In the genomic region with DNA sequence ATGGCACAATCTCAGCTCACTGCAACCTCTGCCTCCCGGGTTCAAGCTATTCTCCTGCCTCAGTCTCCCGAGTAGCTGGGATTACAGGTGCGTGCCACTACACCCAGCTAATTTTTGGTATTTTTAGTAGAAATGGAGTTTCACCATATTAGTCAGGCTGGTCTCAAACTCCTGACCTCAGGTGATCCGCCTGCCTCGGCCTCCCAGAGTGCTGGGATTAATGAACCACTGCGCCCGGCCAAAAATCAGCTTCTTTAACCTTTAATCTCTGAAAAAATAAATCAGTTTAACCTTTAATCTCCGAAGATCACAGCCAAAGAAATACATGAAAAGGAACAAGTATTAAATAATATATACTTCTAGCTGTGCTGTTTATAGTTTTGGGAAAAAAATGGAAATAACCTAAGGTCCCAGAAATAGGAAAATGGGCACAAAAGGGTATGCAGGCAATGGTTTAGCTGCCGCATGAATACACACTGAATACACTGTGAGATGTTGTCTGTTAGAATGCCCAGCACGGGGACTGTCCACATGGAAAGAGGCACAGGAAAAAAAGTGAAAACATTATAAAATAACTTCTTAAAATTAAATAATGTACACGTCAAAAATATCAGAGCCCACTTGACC, we compare ENCODE assay signal across 11 cellular contexts. TPM values are rescaled to one million over a fixed set of nuclear protein-coding genes. Genes with fewer than 3 reads are reported as not detected.
DNase-seq lines count a peak whose midpoint lies in the region; ATAC-seq and TF ChIP-seq lines count a peak whose summit lies in the region.
"Had no signal": no experiment of that assay in that cellular context is flagged by ENCODE, and none has a peak within 500 bp of the region (broad histone marks: within the 10 kb centered on the region; RNA-seq: fewer than 3 reads in every experiment).

No MANE protein-coding gene starts in this region.

- no peaks in the 10 kb centered on the region for H3K9me3 ChIP-seq in CD4-positive, alpha-beta T cell (ENCODE audit: control insufficient read depth, low read length)
- H3K9me3 ChIP-seq: testis had no signal

- H3K4me3 Mint-ChIP-seq in CD4-positive, alpha-beta T cell, result peak overlapping the region; percentile 93
- H3K4me3 Mint-ChIP-seq in IgD-negative memory B cell (peak overlapping the region; percentile 50 to 92 (median 64)), brain (peak overlapping the region; percentile 90 to 96 (median 92)), nephron (peak overlapping the region; percentile 87 to 92 (median 87))

- H3K27me3 ChIP-seq in CD4-positive, alpha-beta T cell (ENCODE audit: control insufficient read depth, insufficient read depth, low read length), result no peaks in the 10 kb centered on the region
- H3K27me3 ChIP-seq: testis had no signal

- no peak for DNase-seq in CD4-positive, alpha-beta T cell
- DNase-seq in SK-N-DZ (ENCODE audit: low spot score) (no peak), NCI-H2227 (lab: John Stamatoyannopoulos, UW; ENCODE audit: unreplicated experiment) (no peak), iPS-NIHi7 (ENCODE audit: extremely low spot score) (no peak)
- DNase-seq: NCI-H2081 treated with DMSO at 0.1 percent for 48 hours; stimulated activated CD4-positive, alpha-beta T cell treated with anti-CD3 and anti-CD28 coated beads, Interleukin-2, amount 100 ng/mL, for 24 hours; testis had no signal

- intact Hi-C loops in CD4-positive, alpha-beta T cell (cut with DNase I, micrococcal nuclease), result loop anchor here in 1 of 2 experiments (1.0 to 2.0 kb wide), 2 partner anchors 22 to 52 kb away; no protein-coding TSS in a partner anchor

- no peak overlapping the region for H3K27ac ChIP-seq in CD4-positive, alpha-beta T cell (ENCODE audit: low read depth, low read length)

- CTCF ChIA-PET in CD4-positive, alpha-beta T cell (lab: Charles Lee), result interaction anchor here (0.7 to 2.6 kb wide), 17 partner anchors 10 to 143 kb away, joined by 3 to 29 read pairs (median 4); a partner anchor contains a TSS

- H3K9me3 Mint-ChIP-seq in CD4-positive, alpha-beta T cell, result no peaks in the 10 kb centered on the region
- no peaks in the 10 kb centered on the region for H3K9me3 Mint-ChIP-seq in IgD-negative memory B cell
- H3K9me3 Mint-ChIP-seq in brain, result no peaks in the 10 kb centered on the region
- H3K9me3 Mint-ChIP-seq in nephron, result no peaks in the 10 kb centered on the region

- H3K27me3 Mint-ChIP-seq in CD4-positive, alpha-beta T cell, result no peaks in the 10 kb centered on the region
- H3K27me3 Mint-ChIP-seq in IgD-negative memory B cell (no peaks in the 10 kb centered on the region), brain (no peaks in the 10 kb centered on the region), nephron (ENCODE audit: low read depth) (peaks cover 9% of the 10 kb centered on the region)

- POLR2A ChIA-PET in CD4-positive, alpha-beta T cell (lab: Charles Lee), result interaction anchor here (0.6 to 4.2 kb wide), 8 partner anchors 9 to 68 kb away, joined by 3 to 82 read pairs (median 6); no protein-coding TSS in a partner anchor

- H3K27ac Mint-ChIP-seq in CD4-positive, alpha-beta T cell, result peak overlapping the region; percentile 8
- H3K27ac Mint-ChIP-seq in IgD-negative memory B cell (peak overlapping the region in 2 of 3 donors; percentile 16 to 35), brain (no peak overlapping the region), nephron (no peak overlapping the region)

- peaks cover 35% of the 10 kb centered on the region for H3K36me3 Mint-ChIP-seq in CD4-positive, alpha-beta T cell (ENCODE audit: low read depth)
- H3K36me3 Mint-ChIP-seq in IgD-negative memory B cell (no peaks in the 10 kb centered on the region), brain (peaks cover 34% of the 10 kb centered on the region), nephron (ENCODE audit: low read depth) (peaks cover 24% of the 10 kb centered on the region)

- ATAC-seq in CD4-positive, alpha-beta T cell (ENCODE audit: poor library complexity), result no peak
- no peak for ATAC-seq in HG03135 (IDR thresholded peaks at IDR 0.05; ENCODE audit: unreplicated experiment)

- peaks cover 31% of the 10 kb centered on the region for H3K4me1 Mint-ChIP-seq in CD4-positive, alpha-beta T cell (ENCODE audit: low read depth)
- H3K4me1 Mint-ChIP-seq in IgD-negative memory B cell (peaks cover 15 to 20% (median 19%) of the 10 kb centered on the region in 3 donors), brain (peaks cover 33% of the 10 kb centered on the region), nephron (peaks cover 14% of the 10 kb centered on the region)

- TF ChIP-seq CTCF in CD4-positive, alpha-beta T cell (IDR thresholded peaks at IDR 0.05), result no peak
- no peak for TF ChIP-seq CTCF in brain (conservative IDR thresholded peaks at IDR 0.05)
- no peak for TF ChIP-seq CTCF in nephron (IDR thresholded peaks at IDR 0.05; ENCODE audit: unreplicated experiment in 3 of 3)

RNA-seq across cellular contexts. Expression of a gene that starts 1.6 kb away (rescaled TPM):
- total RNA-seq in CD4-positive, alpha-beta T cell, result 1 to 10 TPM; 6.7 to 7.7 TPM
- polyA plus RNA-seq in IgD-negative memory B cell, result 27.6 TPM
- 16.8 TPM for polyA plus RNA-seq in brain (ENCODE audit: insufficient read depth, low read depth, low replicate concordance)
- 5.3 and 5.4 TPM in 2 replicates for polyA plus RNA-seq in SK-N-DZ (2014; cell fraction: cytosol; rRNA removed)
- 2.5 and 2.8 TPM in 2 replicates for polyA plus RNA-seq in SK-N-DZ (2014; cell fraction: nucleus; rRNA removed)

RNA-seq across cellular contexts. Expression of a gene that starts 29.9 kb away (rescaled TPM):
- total RNA-seq in CD4-positive, alpha-beta T cell, result 10 to 100 TPM; 11.0 to 11.9 TPM
- polyA plus RNA-seq in IgD-negative memory B cell, result 77.8 TPM
- 50.6 TPM for polyA plus RNA-seq in brain (ENCODE audit: insufficient read depth, low read depth, low replicate concordance)
- 24.6 and 26.2 TPM in 2 replicates for polyA plus RNA-seq in SK-N-DZ (2014; cell fraction: cytosol; rRNA removed)
- 22.0 and 25.7 TPM in 2 replicates for polyA plus RNA-seq in SK-N-DZ (2014; cell fraction: nucleus; rRNA removed)

Comparison
In these comparisons a context has a peak if more than half of its experiments do, and no peak if none do; other contexts are left out.
1. H3K27ac Mint-ChIP-seq: peak in CD4-positive, alpha-beta T cell (single experiment) and IgD-negative memory B cell (2 of 3); none in brain (0 of 5) and nephron (0 of 3).
2. Peak in every context shown above with its lines, with median percentiles within 50 percentile points of each other: H3K4me3 Mint-ChIP-seq.